20 cellular contexts compared by ENCODE assay signal in the genomic region with DNA sequence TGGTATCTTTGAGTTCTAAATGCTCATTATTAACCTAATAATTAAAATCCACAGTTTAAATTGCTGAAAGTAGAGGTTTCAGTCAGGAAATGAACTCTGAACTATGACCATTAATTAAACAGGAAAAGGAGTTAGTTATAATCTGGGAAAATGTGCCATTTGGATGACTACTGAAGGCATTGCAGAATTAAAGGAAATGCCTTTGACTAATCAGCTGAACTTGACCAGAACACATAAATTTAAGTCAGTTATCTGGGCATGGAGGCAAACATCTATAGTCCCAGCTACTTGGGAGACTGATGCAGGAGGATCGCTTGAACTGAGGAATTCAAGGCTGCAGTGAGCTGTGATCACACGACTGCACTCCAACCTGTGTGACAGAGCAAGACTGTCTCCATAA.
"Had no signal": no experiment of that assay in that cellular context is flagged by ENCODE, and none has a peak within 500 bp of the region (broad histone marks: within the 10 kb centered on the region; RNA-seq: fewer than 3 reads in every experiment).

No MANE protein-coding gene starts in this region.

- H3K27me3 Mint-ChIP-seq: IgD-negative memory B cell had no signal

- H3K4me1 Mint-ChIP-seq: activated naive CD8-positive, alpha-beta T cell treated with anti-CD3 and anti-CD28 coated beads, Interleukin-2, amount 10 ng/mL, durations not matched to agents 7 days and 5 days had no signal

- H3K4me3 Mint-ChIP-seq: activated CD8-positive, alpha-beta T cell treated with anti-CD3 and anti-CD28 coated beads for 36 hours; activated naive CD8-positive, alpha-beta T cell treated with anti-CD3 and anti-CD28 coated beads, Interleukin-2, amount 10 ng/mL, durations not matched to agents 7 days and 5 days; activated T-cell treated with anti-CD3 and anti-CD28 coated beads, Interleukin-2, amount 50 U/mL, for 72 hours; IgD-negative memory B cell; T-helper 1 cell treated with Interleukin-12 subunit alpha and Interleukin-12 subunit beta and Interleukin-4 antibody, amounts not matched to agents 30 μg/mL and 1 μg/mL, for 36 hours had no signal

- DNase-seq: activated CD4-positive, alpha-beta T cell treated with anti-CD3 and anti-CD28 coated beads for 4 hours; activated CD8-positive, alpha-beta memory T cell treated with anti-CD3 and anti-CD28 coated beads, Interleukin-2, amount 50 U/mL, for 4 hours; activated CD8-positive, alpha-beta T cell treated with anti-CD3 and anti-CD28 coated beads for 36 hours; activated naive CD4-positive, alpha-beta T cell treated with anti-CD3 and anti-CD28 coated beads, Interleukin-2, amount 50 U/mL, for 16 hours; activated naive CD8-positive, alpha-beta T cell treated with anti-CD3 and anti-CD28 coated beads, Interleukin-2, amount 10 ng/mL, durations not matched to agents 7 days and 5 days; activated T-cell treated with anti-CD3 and anti-CD28 coated beads, Interleukin-2, amount 50 U/mL, for 72 hours; adrenal gland; anterior cingulate cortex; KG1; MV-4-11; NCI-H1105; NCI-H1436; NCI-H1694 treated with DMSO at 0.1 percent for 48 hours; NCI-H2029 treated with DMSO at 0.1 percent for 48 hours; NCI-H446; NCI-H524; SHP77 had no signal

- H3K36me3 Mint-ChIP-seq: activated naive CD8-positive, alpha-beta T cell treated with anti-CD3 and anti-CD28 coated beads, Interleukin-2, amount 10 ng/mL, durations not matched to agents 7 days and 5 days had no signal

- FAIRE-seq: RCC 7860 had no signal

- H3K27ac Mint-ChIP-seq: activated CD8-positive, alpha-beta T cell treated with anti-CD3 and anti-CD28 coated beads for 36 hours; activated naive CD8-positive, alpha-beta T cell treated with anti-CD3 and anti-CD28 coated beads, Interleukin-2, amount 10 ng/mL, durations not matched to agents 7 days and 5 days; activated T-cell treated with anti-CD3 and anti-CD28 coated beads, Interleukin-2, amount 50 U/mL, for 72 hours; IgD-negative memory B cell; T-helper 1 cell treated with Interleukin-12 subunit alpha and Interleukin-12 subunit beta and Interleukin-4 antibody, amounts not matched to agents 30 μg/mL and 1 μg/mL, for 36 hours had no signal

- H3K9me3 Mint-ChIP-seq: activated CD8-positive, alpha-beta T cell treated with anti-CD3 and anti-CD28 coated beads for 36 hours; activated naive CD8-positive, alpha-beta T cell treated with anti-CD3 and anti-CD28 coated beads, Interleukin-2, amount 10 ng/mL, durations not matched to agents 7 days and 5 days; activated T-cell treated with anti-CD3 and anti-CD28 coated beads, Interleukin-2, amount 50 U/mL, for 72 hours; IgD-negative memory B cell; T-helper 1 cell treated with Interleukin-12 subunit alpha and Interleukin-12 subunit beta and Interleukin-4 antibody, amounts not matched to agents 30 μg/mL and 1 μg/mL, for 36 hours had no signal
